17 cellular contexts compared by ENCODE assay signal in the genomic region with DNA sequence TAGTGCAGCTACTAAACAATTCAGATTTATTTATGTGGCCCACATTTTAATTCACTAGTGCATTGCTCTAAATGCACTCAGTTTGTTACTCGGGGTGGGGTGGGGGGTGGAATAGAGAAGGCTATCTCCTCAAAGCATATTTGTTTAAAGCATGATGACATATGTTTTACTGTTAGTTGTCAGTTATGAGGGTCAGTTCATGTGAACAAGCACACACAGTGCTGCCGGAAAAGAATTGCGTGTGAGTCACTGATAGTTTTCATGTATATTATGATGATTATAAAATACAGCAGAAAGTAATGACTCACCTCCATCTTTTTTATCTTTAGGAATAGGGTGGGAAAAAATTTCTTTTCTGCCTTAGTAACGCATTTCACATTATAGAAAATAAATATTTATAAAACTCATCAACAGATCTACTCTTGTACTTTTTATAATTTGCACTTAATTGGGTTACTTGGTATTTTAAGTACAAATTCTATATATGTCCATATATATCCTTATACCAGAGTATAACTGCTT. TPM values are rescaled to one million over a fixed set of nuclear protein-coding genes. Genes with fewer than 3 reads are reported as not detected.
DNase-seq lines count a peak whose midpoint lies in the region; ATAC-seq and TF ChIP-seq lines count a peak whose summit lies in the region.
"Had no signal": no experiment of that assay in that cellular context is flagged by ENCODE, and none has a peak within 500 bp of the region (broad histone marks: within the 10 kb centered on the region; RNA-seq: fewer than 3 reads in every experiment).

No MANE protein-coding gene starts in this region.

- H4K20me1 ChIP-seq in SK-N-SH (ENCODE audit: insufficient read depth): no peaks in the 10 kb centered on the region

- H3K27ac ChIP-seq in SK-N-SH (ENCODE audit: low read depth in 2 of 2, low read length in 1 of 2) (peak overlapping the region in 1 of 2 experiments; percentile 79; a peak in 2 of 4 replicates), epithelial cell of prostate (no peak overlapping the region)
- H3K27ac ChIP-seq: ascending aorta, SK-N-MC had no signal

- no peaks in the 10 kb centered on the region for H3K4me1 Mint-ChIP-seq in natural killer cell treated with Interleukin-12 subunit alpha and Interleukin-12 subunit beta and Interleukin-15 and Interleukin-18, amount 100 ng/mL, for 72 hours (ENCODE audit: low read depth in 2 of 2)

- no peaks in the 10 kb centered on the region for H3K79me2 ChIP-seq in SK-N-SH (ENCODE audit: insufficient read depth)

- no peaks in the 10 kb centered on the region for H3K27me3 ChIP-seq in SK-N-SH (ENCODE audit: insufficient read depth)
- H3K27me3 ChIP-seq: ascending aorta had no signal

- no peak for TF ChIP-seq CTCF in SK-N-SH (IDR thresholded peaks at IDR 0.05)

- H3K36me3 ChIP-seq in SK-N-SH (replicated peaks in 1 of 2; ENCODE audit: control insufficient read depth in 1 of 2, insufficient read depth in 2 of 2, low read length in 1 of 2): no peaks in the 10 kb centered on the region
- H3K36me3 ChIP-seq: ascending aorta had no signal

- peak; percentile 55 for DNase-seq in HT-29 (ENCODE audit: low spot score)
- DNase-seq in SK-N-SH: no peak
- DNase-seq in epithelial cell of prostate (ENCODE audit: low read depth, low spot score): peak; percentile 40
- peak; percentile 89 for DNase-seq in skeletal muscle cell (ENCODE audit: low read depth)
- DNase-seq in natural killer cell treated with Interleukin-12 subunit alpha and Interleukin-12 subunit beta and Interleukin-15 and Interleukin-18, amount 100 ng/mL, for 72 hours (ENCODE audit: low spot score): no peak
- no peak for DNase-seq in A172 (ENCODE audit: low spot score)
- DNase-seq in MV-4-11 (lab: John Stamatoyannopoulos, UW): no peak
- no peak for DNase-seq in midbrain (lab: John Stamatoyannopoulos, UW)
- DNase-seq: activated CD4-positive, alpha-beta T cell treated with anti-CD3 and anti-CD28 coated beads for 1 hour; activated T-cell treated with anti-CD3 and anti-CD28 coated beads, Interleukin-2, amount 50 U/mL, for 4 hours; CD8-positive, alpha-beta memory T cell; islet precursor cell; NCI-H1092; NCI-H526 treated with DMSO at 0.1 percent for 48 hours; right cardiac atrium had no signal

- no peak for TF ChIP-seq RAD21 in SK-N-SH (IDR thresholded peaks at IDR 0.05; ENCODE audit: low read length)

- H3K27ac Mint-ChIP-seq in natural killer cell treated with Interleukin-12 subunit alpha and Interleukin-12 subunit beta and Interleukin-15 and Interleukin-18, amount 100 ng/mL, for 72 hours: no peak overlapping the region
- H3K27ac Mint-ChIP-seq: CD8-positive, alpha-beta memory T cell had no signal

- POLR2A ChIA-PET in SK-N-SH (lab: Yijun Ruan, JAX): no interaction called here

- H3K9me3 ChIP-seq in SK-N-SH: no peaks in the 10 kb centered on the region
- H3K9me3 ChIP-seq: ascending aorta had no signal

- no peaks in the 10 kb centered on the region for H3K36me3 Mint-ChIP-seq in natural killer cell treated with Interleukin-12 subunit alpha and Interleukin-12 subunit beta and Interleukin-15 and Interleukin-18, amount 100 ng/mL, for 72 hours

- no peaks in the 10 kb centered on the region for H3K9me2 ChIP-seq in SK-N-SH

- H3K27me3 Mint-ChIP-seq in natural killer cell treated with Interleukin-12 subunit alpha and Interleukin-12 subunit beta and Interleukin-15 and Interleukin-18, amount 100 ng/mL, for 72 hours: peaks cover 9 to 32% of the 10 kb centered on the region in 2 donors

- no peak overlapping the region for H2AFZ ChIP-seq in SK-N-SH (ENCODE audit: low read depth)

- no peak overlapping the region for H3K4me3 ChIP-seq in SK-N-SH (ENCODE audit: low read depth in 2 of 2, low read length in 1 of 2)
- H3K4me3 ChIP-seq in skeletal muscle cell (ENCODE audit: low read depth, low read length): no peak overlapping the region
- H3K4me3 ChIP-seq: ascending aorta, SK-N-MC had no signal

- no peak overlapping the region for H3K9ac ChIP-seq in SK-N-SH

- 25% methylated on average over 4 of the region's 4 CpGs for WGBS in SK-N-SH (ENCODE audit: low lambda C conversion rate)

- H3K4me3 Mint-ChIP-seq in natural killer cell treated with Interleukin-12 subunit alpha and Interleukin-12 subunit beta and Interleukin-15 and Interleukin-18, amount 100 ng/mL, for 72 hours: no peak overlapping the region
- H3K4me3 Mint-ChIP-seq: activated T-cell treated with anti-CD3 and anti-CD28 coated beads, Interleukin-2, amount 50 U/mL, for 4 hours; CD8-positive, alpha-beta memory T cell had no signal

- peaks cover 5% of the 10 kb centered on the region for H3K9me3 Mint-ChIP-seq in natural killer cell treated with Interleukin-12 subunit alpha and Interleukin-12 subunit beta and Interleukin-15 and Interleukin-18, amount 100 ng/mL, for 72 hours
- H3K9me3 Mint-ChIP-seq: activated T-cell treated with anti-CD3 and anti-CD28 coated beads, Interleukin-2, amount 50 U/mL, for 4 hours had no signal

- H3K4me2 ChIP-seq in SK-N-SH: no peak overlapping the region

- peaks cover 16% of the 10 kb centered on the region for H3F3A ChIP-seq in SK-N-SH (replicated peaks; ENCODE audit: insufficient read depth)

- no peak for ATAC-seq in natural killer cell treated with Interleukin-12 subunit alpha and Interleukin-12 subunit beta and Interleukin-15 and Interleukin-18, amount 100 ng/mL, for 72 hours
- ATAC-seq: activated T-cell treated with anti-CD3 and anti-CD28 coated beads, Interleukin-2, amount 50 U/mL, for 4 hours; right cardiac atrium had no signal

- H3K4me1 ChIP-seq in SK-N-SH (ENCODE audit: control insufficient read depth in 1 of 2, insufficient read depth in 2 of 2, low read depth in 1 of 2, low read length in 1 of 2): peaks cover 0 to 5% of the 10 kb centered on the region in 2 experiments; a peak in 2 of 4 replicates
- H3K4me1 ChIP-seq: ascending aorta had no signal

- TF ChIP-seq EP300 in SK-N-SH (IDR thresholded peaks at IDR 0.05; ENCODE audit: borderline replicate concordance in 1 of 2, low read depth in 1 of 2, low read length in 1 of 2): no peak

- CTCF ChIA-PET in SK-N-SH (lab: Yijun Ruan, JAX): no interaction called here

TF ChIP-seq in SK-N-SH, 30 proteins besides CTCF, POLR2A, EP300 and RAD21:
- peak; percentile 48; the same call in 1 of the 2 replicates for TF ChIP-seq FOSL2 (IDR thresholded peaks at IDR 0.05; ENCODE audit: borderline replicate concordance, low read depth)
- TF ChIP-seq TCF12 (IDR thresholded peaks at IDR 0.05): peak; percentile 56
- TF ChIP-seq, protein P1, sequence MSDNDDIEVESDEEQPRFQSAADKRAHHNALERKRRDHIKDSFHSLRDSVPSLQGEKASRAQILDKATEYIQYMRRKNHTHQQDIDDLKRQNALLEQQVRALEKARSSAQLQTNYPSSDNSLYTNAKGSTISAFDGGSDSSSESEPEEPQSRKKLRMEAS (IDR thresholded peaks at IDR 0.05; ENCODE audit: low read depth): no peak
- TF ChIP-seq, protein P2, sequence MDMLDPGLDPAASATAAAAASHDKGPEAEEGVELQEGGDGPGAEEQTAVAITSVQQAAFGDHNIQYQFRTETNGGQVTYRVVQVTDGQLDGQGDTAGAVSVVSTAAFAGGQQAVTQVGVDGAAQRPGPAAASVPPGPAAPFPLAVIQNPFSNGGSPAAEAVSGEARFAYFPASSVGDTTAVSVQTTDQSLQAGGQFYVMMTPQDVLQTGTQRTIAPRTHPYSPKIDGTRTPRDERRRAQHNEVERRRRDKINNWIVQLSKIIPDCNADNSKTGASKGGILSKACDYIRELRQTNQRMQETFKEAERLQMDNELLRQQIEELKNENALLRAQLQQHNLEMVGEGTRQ (IDR thresholded peaks at IDR 0.05; ENCODE audit: borderline replicate concordance, low read depth, low read length): no peak
- peak; percentile 47; the same call in 1 of the 2 replicates for TF ChIP-seq JUND (IDR thresholded peaks at IDR 0.05)
- TF ChIP-seq, protein P3, sequence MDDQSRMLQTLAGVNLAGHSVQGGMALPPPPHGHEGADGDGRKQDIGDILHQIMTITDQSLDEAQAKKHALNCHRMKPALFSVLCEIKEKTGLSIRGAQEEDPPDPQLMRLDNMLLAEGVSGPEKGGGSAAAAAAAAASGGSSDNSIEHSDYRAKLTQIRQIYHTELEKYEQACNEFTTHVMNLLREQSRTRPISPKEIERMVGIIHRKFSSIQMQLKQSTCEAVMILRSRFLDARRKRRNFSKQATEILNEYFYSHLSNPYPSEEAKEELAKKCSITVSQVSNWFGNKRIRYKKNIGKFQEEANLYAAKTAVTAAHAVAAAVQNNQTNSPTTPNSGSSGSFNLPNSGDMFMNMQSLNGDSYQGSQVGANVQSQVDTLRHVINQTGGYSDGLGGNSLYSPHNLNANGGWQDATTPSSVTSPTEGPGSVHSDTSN (IDR thresholded peaks at IDR 0.05): peak; percentile 48

RNA-seq across cellular contexts. Expression of a gene that starts 42.2 kb away (rescaled TPM):
- 7.9 and 15.1 TPM in 2 replicates for total RNA-seq in HT-29 (2014; rRNA removed; shearing (Covaris generic))
- polyA plus RNA-seq in SK-N-SH (2012; rRNA removed): 9.9 and 12.0 TPM in 2 replicates
- 9.5 and 9.6 TPM in 2 replicates for polyA plus RNA-seq in SK-N-SH (2012; cell fraction: cytosol; rRNA removed)
- polyA plus RNA-seq in SK-N-SH (2012; cell fraction: nucleus; rRNA removed): 24.0 and 33.9 TPM in 2 replicates
- 10 to 100 TPM; 56.8 to 72.5 TPM for total RNA-seq in natural killer cell treated with Interleukin-12 subunit alpha and Interleukin-12 subunit beta and Interleukin-15 and Interleukin-18, amount 100 ng/mL, for 72 hours
- 37.6 and 39.3 TPM in 2 replicates for total RNA-seq in A172 (2014; rRNA removed; shearing (Covaris generic))

Comparison
In these comparisons a context has a peak if more than half of its experiments do, and no peak if none do; other contexts are left out.
1. DNase-seq: peak in HT-29 (single experiment), epithelial cell of prostate (single experiment) and skeletal muscle cell (single experiment); none in SK-N-SH (single experiment), natural killer cell treated with Interleukin-12 subunit alpha and Interleukin-12 subunit beta and Interleukin-15 and Interleukin-18, amount 100 ng/mL, for 72 hours (single experiment), A172 (single experiment), MV-4-11 (single experiment) and midbrain (single experiment).